22 cellular contexts compared by ENCODE assay signal in genomic region chr6:83176256-83176655, GRCh38. TPM values are rescaled to one million over a fixed set of nuclear protein-coding genes. Genes with fewer than 3 reads are reported as not detected.
DNase-seq lines count a peak whose midpoint lies in the region; ATAC-seq and TF ChIP-seq lines count a peak whose summit lies in the region.
"Had no signal": no experiment of that assay in that cellular context is flagged by ENCODE, and none has a peak within 500 bp of the region (broad histone marks: within the 10 kb centered on the region; RNA-seq: fewer than 3 reads in every experiment).

No MANE protein-coding gene starts in this region.

- H3K27ac ChIP-seq in SK-N-SH (ENCODE audit: low read depth in 2 of 2, low read length in 1 of 2) (peak overlapping the region in 1 of 2 experiments; percentile 53; a peak in 2 of 4 replicates), Karpas-422 (ENCODE audit: low read length) (no peak overlapping the region)

- H3K4me2 ChIP-seq in SK-N-SH (no peak overlapping the region), Karpas-422 (ENCODE audit: low read depth, low read length, poor library complexity, severe bottlenecking) (no peak overlapping the region)

- no peak for TF ChIP-seq EP300 in SK-N-SH (IDR thresholded peaks at IDR 0.05; ENCODE audit: borderline replicate concordance in 1 of 2, low read depth in 1 of 2, low read length in 1 of 2)

- H3K9me2 ChIP-seq in SK-N-SH (no peaks in the 10 kb centered on the region; the same call in 1 of the 2 replicates), Karpas-422 (replicated peaks; ENCODE audit: insufficient read depth, low read length) (no peaks in the 10 kb centered on the region)

- no peak overlapping the region for H3K4me3 Mint-ChIP-seq in T-helper 17 cell
- no peak overlapping the region for H3K4me3 Mint-ChIP-seq in stimulated activated effector memory CD8-positive, alpha-beta T cell treated with anti-CD3 and anti-CD28 coated beads, Interleukin-12 subunit alpha, Interleukin-12 subunit beta, amount 100 ng/mL, for 72 hours
- H3K4me3 Mint-ChIP-seq: CD14-positive monocyte, H9 had no signal

- H3K27ac Mint-ChIP-seq in T-helper 17 cell, result peak overlapping the region; percentile 19
- peak overlapping the region; percentile 1 for H3K27ac Mint-ChIP-seq in stimulated activated effector memory CD8-positive, alpha-beta T cell treated with anti-CD3 and anti-CD28 coated beads, Interleukin-12 subunit alpha, Interleukin-12 subunit beta, amount 100 ng/mL, for 72 hours

- CTCF ChIA-PET in SK-N-SH (lab: Yijun Ruan, JAX), result interaction anchor here (0.7 to 1.2 kb wide), 3 partner anchors 10 to 111 kb away, joined by 3 to 6 read pairs (median 3); partner anchors contain the start of gene UBE3D

- DNase-seq in SK-N-SH (no peak), T-helper 17 cell (no peak), left kidney (ENCODE audit: low read depth, low spot score) (peak; percentile 65), hepatic stellate cell (ENCODE audit: low spot score) (no peak), Karpas-422 (no peak)
- DNase-seq in stimulated activated effector memory CD8-positive, alpha-beta T cell treated with anti-CD3 and anti-CD28 coated beads, Interleukin-12 subunit alpha, Interleukin-12 subunit beta, amount 100 ng/mL, for 72 hours (ENCODE audit: low spot score in 2 of 2), result no peak
- DNase-seq: 8988T, COR-L47, DMS 273 treated with DMSO at 0.1 percent for 48 hours, DND-41, GDM1, H9, NCI-H1105 treated with DMSO at 0.1 percent for 48 hours, NCI-H1694 treated with DMSO at 0.1 percent for 48 hours, NCI-H510A, NCI-H748 treated with DMSO at 0.1 percent for 48 hours, OCI-M1, RPMI8226, SIG-M5 had no signal

- H2AFZ ChIP-seq in SK-N-SH (ENCODE audit: low read depth), result no peak overlapping the region
- no peak overlapping the region for H2AFZ ChIP-seq in Karpas-422 (ENCODE audit: low read length)

- H3K9me3 Mint-ChIP-seq in stimulated activated effector memory CD8-positive, alpha-beta T cell treated with anti-CD3 and anti-CD28 coated beads, Interleukin-12 subunit alpha, Interleukin-12 subunit beta, amount 100 ng/mL, for 72 hours, result no peaks in the 10 kb centered on the region
- H3K9me3 Mint-ChIP-seq: CD14-positive monocyte, H9 had no signal

- ATAC-seq in SK-N-SH treated with all-trans-retinoic acid at 6 μM for 48 hours (peak; percentile 44; the same call in 2 of the 3 replicates), T-helper 17 cell (no peak), HG02642 (IDR thresholded peaks at IDR 0.05; ENCODE audit: poor library complexity, unreplicated experiment) (no peak)
- no peak for ATAC-seq in stimulated activated effector memory CD8-positive, alpha-beta T cell treated with anti-CD3 and anti-CD28 coated beads, Interleukin-12 subunit alpha, Interleukin-12 subunit beta, amount 100 ng/mL, for 72 hours

- H3K27me3 Mint-ChIP-seq in T-helper 17 cell, result no peaks in the 10 kb centered on the region

- H3K79me2 ChIP-seq in SK-N-SH (ENCODE audit: insufficient read depth), result peaks cover 11% of the 10 kb centered on the region
- H3K79me2 ChIP-seq in Karpas-422 (ENCODE audit: low read length), result peaks cover 3% of the 10 kb centered on the region; the same call in 1 of the 2 replicates

- H3K36me3 Mint-ChIP-seq in T-helper 17 cell (ENCODE audit: low read depth), result peaks cover 11% of the 10 kb centered on the region
- H3K36me3 Mint-ChIP-seq in stimulated activated effector memory CD8-positive, alpha-beta T cell treated with anti-CD3 and anti-CD28 coated beads, Interleukin-12 subunit alpha, Interleukin-12 subunit beta, amount 100 ng/mL, for 72 hours, result peaks cover 99% of the 10 kb centered on the region

- no peak for TF ChIP-seq CTCF in SK-N-SH (IDR thresholded peaks at IDR 0.05)

- 97% methylated on average over 3 of the region's 3 CpGs for WGBS in SK-N-SH (ENCODE audit: low lambda C conversion rate)

- H3K4me1 Mint-ChIP-seq in T-helper 17 cell, result peaks cover 2% of the 10 kb centered on the region
- no peaks in the 10 kb centered on the region for H3K4me1 Mint-ChIP-seq in stimulated activated effector memory CD8-positive, alpha-beta T cell treated with anti-CD3 and anti-CD28 coated beads, Interleukin-12 subunit alpha, Interleukin-12 subunit beta, amount 100 ng/mL, for 72 hours
- H3K4me1 Mint-ChIP-seq: CD14-positive monocyte had no signal

- POLR2A ChIA-PET in SK-N-SH (lab: Yijun Ruan, JAX), result no interaction called here

- H3K9me3 ChIP-seq in SK-N-SH, result no peaks in the 10 kb centered on the region
- no peaks in the 10 kb centered on the region for H3K9me3 ChIP-seq in T-helper 17 cell (ENCODE audit: control insufficient read depth, low read length, poor library complexity, severe bottlenecking)
- H3K9me3 ChIP-seq in Karpas-422 (ENCODE audit: low read length), result no peaks in the 10 kb centered on the region

- H3K36me3 ChIP-seq in SK-N-SH (replicated peaks in 1 of 2; ENCODE audit: control insufficient read depth in 1 of 2, insufficient read depth in 2 of 2, low read length in 1 of 2), result peaks cover 83 to 91% of the 10 kb centered on the region in 2 experiments
- peaks cover 56% of the 10 kb centered on the region for H3K36me3 ChIP-seq in Karpas-422 (ENCODE audit: insufficient read depth, low read length)

- H3K4me1 ChIP-seq in SK-N-SH (ENCODE audit: control insufficient read depth in 1 of 2, insufficient read depth in 2 of 2, low read depth in 1 of 2, low read length in 1 of 2) (peaks cover 0 to 2% of the 10 kb centered on the region in 2 experiments; a peak in 1 of 4 replicates), Karpas-422 (ENCODE audit: low read length) (peaks cover 7% of the 10 kb centered on the region)

- H3K27me3 ChIP-seq in SK-N-SH (ENCODE audit: insufficient read depth), result no peaks in the 10 kb centered on the region
- no peaks in the 10 kb centered on the region for H3K27me3 ChIP-seq in Karpas-422 (ENCODE audit: low read length)

- H3K4me3 ChIP-seq in SK-N-SH (ENCODE audit: low read depth in 2 of 2, low read length in 1 of 2), result no peak overlapping the region
- no peak overlapping the region for H3K4me3 ChIP-seq in Karpas-422 (ENCODE audit: low read length)

- peaks cover 6% of the 10 kb centered on the region for H3F3A ChIP-seq in SK-N-SH (replicated peaks; ENCODE audit: insufficient read depth)

- no peak for TF ChIP-seq RAD21 in SK-N-SH (IDR thresholded peaks at IDR 0.05; ENCODE audit: low read length)

- H4K20me1 ChIP-seq in SK-N-SH (ENCODE audit: insufficient read depth) (no peaks in the 10 kb centered on the region), Karpas-422 (ENCODE audit: insufficient read depth, low read depth, low read length) (no peaks in the 10 kb centered on the region)

- H3K9ac ChIP-seq in SK-N-SH (no peak overlapping the region), Karpas-422 (ENCODE audit: low read length) (no peak overlapping the region)

TF ChIP-seq in SK-N-SH treated with all-trans-retinoic acid at 6 μM for 48 hours, 23 proteins besides CTCF, POLR2A, EP300 and RAD21 (continues in another document):
- no peak for TF ChIP-seq RARB (CRISPR knock-in tag; IDR thresholded peaks at IDR 0.05)
- no peak for TF ChIP-seq TOX (CRISPR knock-in tag; IDR thresholded peaks at IDR 0.05; ENCODE audit: borderline replicate concordance)
- TF ChIP-seq ZC3H10 (CRISPR knock-in tag; IDR thresholded peaks at IDR 0.05), result no peak
- TF ChIP-seq ZFP30 (CRISPR knock-in tag; IDR thresholded peaks at IDR 0.05), result no peak
- TF ChIP-seq CSDC2 (CRISPR knock-in tag; IDR thresholded peaks at IDR 0.05), result no peak
- TF ChIP-seq ZNF565 (CRISPR knock-in tag; conservative IDR thresholded peaks at IDR 0.05; ENCODE audit: low read depth), result no peak
- TF ChIP-seq CSRNP3 (CRISPR knock-in tag; IDR thresholded peaks at IDR 0.05), result no peak

TF ChIP-seq in SK-N-SH, 30 proteins besides CTCF, POLR2A, EP300 and RAD21:
- TF ChIP-seq FOXJ3 (CRISPR knock-in tag; IDR thresholded peaks at IDR 0.05), result no peak
- no peak for TF ChIP-seq JUND (IDR thresholded peaks at IDR 0.05)
- TF ChIP-seq TAF1 (IDR thresholded peaks at IDR 0.05; ENCODE audit: borderline replicate concordance, low read depth, low read length), result no peak
- TF ChIP-seq REST (IDR thresholded peaks at IDR 0.05; ENCODE audit: low read depth, low read length), result no peak

RNA-seq across cellular contexts. Expression of gene PGM3, which starts 16.8 kb away (rescaled TPM):
- polyA plus RNA-seq in SK-N-SH (2012; rRNA removed), result 24.2 and 30.2 TPM in 2 replicates
- 28.8 and 30.9 TPM in 2 replicates for polyA plus RNA-seq in SK-N-SH (2012; cell fraction: cytosol; rRNA removed)
- polyA plus RNA-seq in SK-N-SH (2012; cell fraction: nucleus; rRNA removed), result 23.1 and 46.3 TPM in 2 replicates
- total RNA-seq in T-helper 17 cell, result 10 to 100 TPM; 18.6 TPM
- total RNA-seq in Karpas-422 (2014; rRNA removed; shearing (Covaris generic); ENCODE audit: low replicate concordance), result 10.6 and 28.0 TPM in 2 replicates

RNA-seq across cellular contexts. Expression of gene RWDD2A, which starts 16.9 kb away (rescaled TPM):
- 3.4 and 5.8 TPM in 2 replicates for polyA plus RNA-seq in SK-N-SH (2012; rRNA removed)
- 4.3 and 4.9 TPM in 2 replicates for polyA plus RNA-seq in SK-N-SH (2012; cell fraction: cytosol; rRNA removed)
- 6.1 and 12.4 TPM in 2 replicates for polyA plus RNA-seq in SK-N-SH (2012; cell fraction: nucleus; rRNA removed)
- total RNA-seq in T-helper 17 cell, result 1 to 10 TPM; 1.5 to 1.8 TPM
- total RNA-seq in Karpas-422 (2014; rRNA removed; shearing (Covaris generic); ENCODE audit: low replicate concordance), result 1.9 and 2.0 TPM in 2 replicates
